ENCODE assay signal across 8 cellular contexts in the genomic region with DNA sequence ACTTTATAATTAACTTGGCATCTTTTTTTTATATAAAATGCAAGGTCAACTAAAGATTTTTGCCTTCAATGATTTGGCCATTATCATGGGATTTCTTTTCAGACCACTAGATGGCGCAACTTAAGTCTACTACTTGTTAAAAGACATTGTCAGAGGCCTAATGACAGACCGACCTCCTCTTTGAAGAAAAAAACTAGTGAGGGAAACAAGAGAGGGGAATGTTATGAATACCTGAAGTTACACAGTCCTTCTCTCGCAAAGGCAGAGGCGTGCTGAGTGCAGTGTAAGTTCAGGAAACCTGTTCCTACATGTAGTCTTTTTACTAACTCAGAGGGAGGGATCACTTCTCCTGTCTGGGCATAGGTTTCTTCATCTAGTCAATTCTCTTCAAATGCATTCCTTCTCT. TPM values are rescaled to one million over a fixed set of nuclear protein-coding genes. Genes with fewer than 3 reads are reported as not detected.
DNase-seq lines count a peak whose midpoint lies in the region; ATAC-seq, FAIRE-seq and TF ChIP-seq lines count a peak whose summit lies in the region.

No MANE protein-coding gene starts in this region.

- intact Hi-C loops in left ventricle myocardium inferior (cut with micrococcal nuclease): no loop called here

- no peaks in the 10 kb centered on the region for H3K4me1 Mint-ChIP-seq in activated T-helper 17 cell treated with anti-CD3 and anti-CD28 coated beads, Interleukin-2, amount 50 U/mL, for 72 hours

- FAIRE-seq in small intestine (lab: Jason Lieb, UNC): peak; percentile 23

- no peaks in the 10 kb centered on the region for H3K9me3 Mint-ChIP-seq in activated T-helper 17 cell treated with anti-CD3 and anti-CD28 coated beads, Interleukin-2, amount 50 U/mL, for 72 hours

- no peak overlapping the region for H3K27ac Mint-ChIP-seq in activated T-helper 17 cell treated with anti-CD3 and anti-CD28 coated beads, Interleukin-2, amount 50 U/mL, for 72 hours

- H3K36me3 Mint-ChIP-seq in activated T-helper 17 cell treated with anti-CD3 and anti-CD28 coated beads, Interleukin-2, amount 50 U/mL, for 72 hours (ENCODE audit: low read depth): no peaks in the 10 kb centered on the region

- H3K4me3 ChIP-seq in left ventricle myocardium inferior (no peak overlapping the region), small intestine (ENCODE audit: low read depth in 1 of 2, low read length in 2 of 2) (no peak overlapping the region)

- WGBS in small intestine, 3 donors: 10 to 16% (median 13%) methylated on average over 4 of the region's 4 CpGs

- no peak overlapping the region for H3K4me3 Mint-ChIP-seq in activated T-helper 17 cell treated with anti-CD3 and anti-CD28 coated beads, Interleukin-2, amount 50 U/mL, for 72 hours

- CTCF ChIA-PET in HEK293T (lab: Yijun Ruan, JAX): no interaction called here

- peaks cover 7% of the 10 kb centered on the region for H3K27me3 Mint-ChIP-seq in activated T-helper 17 cell treated with anti-CD3 and anti-CD28 coated beads, Interleukin-2, amount 50 U/mL, for 72 hours

- H3K27ac ChIP-seq in left ventricle myocardium inferior (replicated peaks) (no peak overlapping the region), small intestine (ENCODE audit: low read depth in 1 of 2, low read length in 1 of 2) (no peak overlapping the region)

- no peaks in the 10 kb centered on the region for H3K9me3 ChIP-seq in left ventricle myocardium inferior (replicated peaks)
- no peaks in the 10 kb centered on the region for H3K9me3 ChIP-seq in small intestine (ENCODE audit: control insufficient read depth, low read depth)

- H3K36me3 ChIP-seq in left ventricle myocardium inferior (no peaks in the 10 kb centered on the region), small intestine (ENCODE audit: control insufficient read depth in 2 of 2, insufficient read depth in 2 of 2, low read length in 2 of 2) (no peaks in the 10 kb centered on the region)

- ATAC-seq in activated T-helper 17 cell treated with anti-CD3 and anti-CD28 coated beads, Interleukin-2, amount 50 U/mL, for 72 hours (replicated peaks): peak; percentile 53
- ATAC-seq in activated CD4-positive, CD25-positive, alpha-beta regulatory T cell treated with anti-CD3 and anti-CD28 coated beads, Interleukin-2, amount 50 U/mL, for 24 hours: no peak

- no peaks in the 10 kb centered on the region for H3K27me3 ChIP-seq in left ventricle myocardium inferior (ENCODE audit: low read depth)
- H3K27me3 ChIP-seq in small intestine (ENCODE audit: control insufficient read depth in 2 of 2, insufficient read depth in 2 of 2, low read length in 2 of 2): peaks cover 0 to 3% of the 10 kb centered on the region in 2 donors

- peak; percentile 83 for TF ChIP-seq CTCF in left ventricle myocardium inferior (IDR thresholded peaks at IDR 0.05; ENCODE audit: borderline replicate concordance)

- peak; percentile 61 for DNase-seq in activated CD8-positive, alpha-beta memory T cell treated with anti-CD3 and anti-CD28 coated beads for 24 hours
- no peak for DNase-seq in activated CD8-positive, alpha-beta memory T cell treated with anti-CD3 and anti-CD28 coated beads, Interleukin-2, amount 50 U/mL, for 4 hours
- DNase-seq in HEK293T (ENCODE audit: extremely low spot score) (peak; percentile 55), NCI-H2196 treated with DMSO at 0.1 percent for 48 hours (lab: John Stamatoyannopoulos, UW; ENCODE audit: unreplicated experiment) (peak; percentile 24), left ventricle myocardium inferior (no peak), small intestine (peak; percentile 65)

- H3K4me1 ChIP-seq in left ventricle myocardium inferior (peaks cover 6% of the 10 kb centered on the region), small intestine (ENCODE audit: control insufficient read depth in 2 of 2, insufficient read depth in 1 of 2, low read depth in 1 of 2, low read length in 1 of 2) (no peaks in the 10 kb centered on the region)

- POLR2A ChIA-PET in HEK293T (lab: Yijun Ruan, JAX): no interaction called here

TF ChIP-seq in HEK293T, 16 proteins besides CTCF, POLR2A, EP300 and RAD21:
- TF ChIP-seq BHLHE40 (IDR thresholded peaks at IDR 0.05; ENCODE audit: borderline replicate concordance) (no peak), SP1 (IDR thresholded peaks at IDR 0.05) (no peak), ARNT (IDR thresholded peaks at IDR 0.05) (no peak)
- TF ChIP-seq, protein P1, sequence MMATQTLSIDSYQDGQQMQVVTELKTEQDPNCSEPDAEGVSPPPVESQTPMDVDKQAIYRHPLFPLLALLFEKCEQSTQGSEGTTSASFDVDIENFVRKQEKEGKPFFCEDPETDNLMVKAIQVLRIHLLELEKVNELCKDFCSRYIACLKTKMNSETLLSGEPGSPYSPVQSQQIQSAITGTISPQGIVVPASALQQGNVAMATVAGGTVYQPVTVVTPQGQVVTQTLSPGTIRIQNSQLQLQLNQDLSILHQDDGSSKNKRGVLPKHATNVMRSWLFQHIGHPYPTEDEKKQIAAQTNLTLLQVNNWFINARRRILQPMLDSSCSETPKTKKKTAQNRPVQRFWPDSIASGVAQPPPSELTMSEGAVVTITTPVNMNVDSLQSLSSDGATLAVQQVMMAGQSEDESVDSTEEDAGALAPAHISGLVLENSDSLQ (IDR thresholded peaks at IDR 0.05): peak; percentile 43; the same call in 1 of the 2 replicates
TF ChIP-seq in HEK293T: peak in this region for 1.

RNA-seq across cellular contexts. Expression of a gene that starts 9.3 kb away (rescaled TPM):
- not detected for total RNA-seq in activated T-helper 17 cell treated with anti-CD3 and anti-CD28 coated beads, Interleukin-2, amount 50 U/mL, for 72 hours
- not detected for total RNA-seq in left ventricle myocardium inferior
- polyA plus RNA-seq in small intestine: under 1 TPM in 1 of 3 donors, not detected in 2; 0.12 TPM

RNA-seq across cellular contexts. Expression of a gene that starts 17.3 kb away (rescaled TPM):
- not detected for total RNA-seq in activated T-helper 17 cell treated with anti-CD3 and anti-CD28 coated beads, Interleukin-2, amount 50 U/mL, for 72 hours
- not detected for total RNA-seq in left ventricle myocardium inferior
- polyA plus RNA-seq in small intestine: not detected

RNA-seq across cellular contexts. Expression of a gene that starts 24.8 kb away (rescaled TPM):
- total RNA-seq in activated T-helper 17 cell treated with anti-CD3 and anti-CD28 coated beads, Interleukin-2, amount 50 U/mL, for 72 hours: not detected
- total RNA-seq in left ventricle myocardium inferior: 2.1 TPM
- polyA plus RNA-seq in small intestine: under 1 TPM; under 0.01 to 0.66 (median under 0.01) TPM

RNA-seq across cellular contexts. Expression of a gene that starts 35.1 kb away (rescaled TPM):
- 10 to 100 TPM; 24.4 to 44.6 TPM for total RNA-seq in activated T-helper 17 cell treated with anti-CD3 and anti-CD28 coated beads, Interleukin-2, amount 50 U/mL, for 72 hours
- 73.3 TPM for total RNA-seq in left ventricle myocardium inferior
- polyA plus RNA-seq in small intestine: 10 to 100 TPM; 37.3 to 60.2 (median 51.9) TPM

Comparison
In these comparisons a context has a peak if more than half of its experiments do, and no peak if none do; other contexts are left out.
1. DNase-seq: peak in activated CD8-positive, alpha-beta memory T cell treated with anti-CD3 and anti-CD28 coated beads for 24 hours (single experiment), HEK293T (single experiment), NCI-H2196 treated with DMSO at 0.1 percent for 48 hours (single experiment) and small intestine (single experiment); none in activated CD8-positive, alpha-beta memory T cell treated with anti-CD3 and anti-CD28 coated beads, Interleukin-2, amount 50 U/mL, for 4 hours (single experiment) and left ventricle myocardium inferior (single experiment).